ENCODE assay signal across 8 cellular contexts in the genomic region with DNA sequence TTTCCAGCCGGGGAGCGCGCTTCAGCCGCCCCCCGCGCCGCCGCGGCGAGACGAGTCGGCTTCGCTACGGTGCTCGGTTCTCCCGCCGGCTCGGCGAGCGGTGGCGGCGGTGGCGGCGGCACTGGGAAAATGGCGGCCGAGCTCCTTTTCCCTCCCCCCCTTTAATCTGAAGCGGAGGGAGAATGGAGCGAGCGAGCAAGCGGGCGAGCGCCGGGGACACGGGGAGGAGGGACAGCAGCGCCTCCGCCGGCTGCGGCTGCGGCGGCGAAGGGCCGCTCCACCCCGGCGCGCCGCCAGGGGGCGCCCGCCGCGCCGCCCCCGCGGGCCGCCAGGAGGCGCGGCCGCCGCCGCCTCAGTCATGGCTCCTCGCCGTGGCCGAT. TPM values are rescaled to one million over a fixed set of nuclear protein-coding genes. Genes with fewer than 3 reads are reported as not detected.
DNase-seq lines count a peak whose midpoint lies in the region; ATAC-seq and TF ChIP-seq lines count a peak whose summit lies in the region.

A gene with protein sequence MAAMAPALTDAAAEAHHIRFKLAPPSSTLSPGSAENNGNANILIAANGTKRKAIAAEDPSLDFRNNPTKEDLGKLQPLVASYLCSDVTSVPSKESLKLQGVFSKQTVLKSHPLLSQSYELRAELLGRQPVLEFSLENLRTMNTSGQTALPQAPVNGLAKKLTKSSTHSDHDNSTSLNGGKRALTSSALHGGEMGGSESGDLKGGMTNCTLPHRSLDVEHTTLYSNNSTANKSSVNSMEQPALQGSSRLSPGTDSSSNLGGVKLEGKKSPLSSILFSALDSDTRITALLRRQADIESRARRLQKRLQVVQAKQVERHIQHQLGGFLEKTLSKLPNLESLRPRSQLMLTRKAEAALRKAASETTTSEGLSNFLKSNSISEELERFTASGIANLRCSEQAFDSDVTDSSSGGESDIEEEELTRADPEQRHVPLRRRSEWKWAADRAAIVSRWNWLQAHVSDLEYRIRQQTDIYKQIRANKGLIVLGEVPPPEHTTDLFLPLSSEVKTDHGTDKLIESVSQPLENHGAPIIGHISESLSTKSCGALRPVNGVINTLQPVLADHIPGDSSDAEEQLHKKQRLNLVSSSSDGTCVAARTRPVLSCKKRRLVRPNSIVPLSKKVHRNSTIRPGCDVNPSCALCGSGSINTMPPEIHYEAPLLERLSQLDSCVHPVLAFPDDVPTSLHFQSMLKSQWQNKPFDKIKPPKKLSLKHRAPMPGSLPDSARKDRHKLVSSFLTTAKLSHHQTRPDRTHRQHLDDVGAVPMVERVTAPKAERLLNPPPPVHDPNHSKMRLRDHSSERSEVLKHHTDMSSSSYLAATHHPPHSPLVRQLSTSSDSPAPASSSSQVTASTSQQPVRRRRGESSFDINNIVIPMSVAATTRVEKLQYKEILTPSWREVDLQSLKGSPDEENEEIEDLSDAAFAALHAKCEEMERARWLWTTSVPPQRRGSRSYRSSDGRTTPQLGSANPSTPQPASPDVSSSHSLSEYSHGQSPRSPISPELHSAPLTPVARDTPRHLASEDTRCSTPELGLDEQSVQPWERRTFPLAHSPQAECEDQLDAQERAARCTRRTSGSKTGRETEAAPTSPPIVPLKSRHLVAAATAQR (N-terminal part only) (minus strand): TSS at position 184 of the 380 bp plus-strand sequence. CDS start 21,286 bp downstream, outside the sequence.

- H2AFZ ChIP-seq in OCI-LY1 (ENCODE audit: low read length) = no peak within 1 kb of the TSS

- under 1% methylated on average over 62 of the region's 62 CpGs for WGBS in HUES64

- TF ChIP-seq CTCF in OCI-LY1 (IDR thresholded peaks at IDR 0.05; ENCODE audit: low read length) (peak; percentile 31), epithelial cell of proximal tubule (conservative IDR thresholded peaks at IDR 0.05; ENCODE audit: low read depth, low read length) (peak; percentile 33)

- peak; percentile 99 for DNase-seq in D341Med (ENCODE audit: low spot score)
- DNase-seq in activated T-cell treated with anti-CD3 and anti-CD28 coated beads for 48 hours (ENCODE audit: low read depth) = peak; percentile 89
- DNase-seq in epithelial cell of proximal tubule (ENCODE audit: low read depth) = no peak
- DNase-seq in stimulated activated CD8-positive, alpha-beta memory T cell treated with anti-CD3 and anti-CD28 coated beads, Interleukin-7, amount 100 ng/mL, for 1 hour (ENCODE audit: low read depth in 2 of 2) = peak; percentile 58 to 74

- ATAC-seq in GM21390 (IDR thresholded peaks at IDR 0.05; ENCODE audit: unreplicated experiment) = peak; percentile 57

- H3K27ac ChIP-seq in HUES64 (ENCODE audit: low read depth, low read length) (peak within 1 kb of the TSS; percentile 99), OCI-LY1 (ENCODE audit: low read depth, low read length, poor library complexity, severe bottlenecking) (peak within 1 kb of the TSS; percentile 94)

- H3K36me3 ChIP-seq in HUES64 (ENCODE audit: insufficient read depth, low read length) (no peaks in the 10 kb centered on the region), OCI-LY1 (ENCODE audit: insufficient read depth, low read length) (peaks cover 8% of the 10 kb centered on the region; the same call in 1 of the 2 replicates), mucosa of stomach (ENCODE audit: control insufficient read depth, insufficient read depth, low read length) (no peaks in the 10 kb centered on the region)

- H3F3A ChIP-seq in OCI-LY1 (ENCODE audit: insufficient read depth, low read length) = peaks cover 13% of the 10 kb centered on the region

- peak within 1 kb of the TSS; percentile 98 for H3K4me2 ChIP-seq in OCI-LY1 (ENCODE audit: low read length)

- no peaks in the 10 kb centered on the region for H3K27me3 ChIP-seq in HUES64 (ENCODE audit: insufficient read depth, low read length)
- H3K27me3 ChIP-seq in OCI-LY1 (ENCODE audit: insufficient read depth, low read length) = no peaks in the 10 kb centered on the region
- H3K27me3 ChIP-seq in mucosa of stomach (ENCODE audit: control insufficient read depth, insufficient read depth, low read length) = no peaks in the 10 kb centered on the region

- H3K4me1 ChIP-seq in HUES64 (ENCODE audit: insufficient read depth, low read length) = peaks cover 36% of the 10 kb centered on the region
- H3K4me1 ChIP-seq in OCI-LY1 (ENCODE audit: insufficient read depth, low read length, severe bottlenecking) = peaks cover 52% of the 10 kb centered on the region
- peaks cover 37% of the 10 kb centered on the region for H3K4me1 ChIP-seq in mucosa of stomach (ENCODE audit: control insufficient read depth, insufficient read depth, low read length)

- no peaks in the 10 kb centered on the region for H3K9me2 ChIP-seq in OCI-LY1 (ENCODE audit: low read depth, low read length)

- H4K20me1 ChIP-seq in OCI-LY1 (ENCODE audit: insufficient read depth, low read length) = no peaks in the 10 kb centered on the region; the same call in 1 of the 2 replicates

- H3K9ac ChIP-seq in HUES64 (ENCODE audit: low read depth, low read length) = peak within 1 kb of the TSS; percentile 98
- peak within 1 kb of the TSS; percentile 100 for H3K9ac ChIP-seq in OCI-LY1 (ENCODE audit: low read length)
- peak within 1 kb of the TSS; percentile 97 for H3K9ac ChIP-seq in mucosa of stomach (ENCODE audit: low read length)

- peak within 1 kb of the TSS; percentile 90 for H3K4me3 ChIP-seq in HUES64 (ENCODE audit: low read length)
- H3K4me3 ChIP-seq in OCI-LY1 (ENCODE audit: low read depth, low read length, poor library complexity, severe bottlenecking) = peak within 1 kb of the TSS; percentile 100
- H3K4me3 ChIP-seq in epithelial cell of proximal tubule (ENCODE audit: low read depth, low read length) = peak within 1 kb of the TSS; percentile 84
- H3K4me3 ChIP-seq in mucosa of stomach (ENCODE audit: low read length) = peak within 1 kb of the TSS; percentile 80

- peaks cover 4% of the 10 kb centered on the region; the same call in 1 of the 2 replicates for H3K9me3 ChIP-seq in HUES64 (ENCODE audit: insufficient read depth, low read depth, low read length)
- H3K9me3 ChIP-seq in OCI-LY1 (ENCODE audit: low read length) = no peaks in the 10 kb centered on the region
- no peaks in the 10 kb centered on the region for H3K9me3 ChIP-seq in mucosa of stomach (ENCODE audit: control insufficient read depth, low read length)

- H3K79me2 ChIP-seq in OCI-LY1 (ENCODE audit: insufficient read depth, low read length) = peaks cover 50% of the 10 kb centered on the region

RNA-seq across cellular contexts. Expression of the gene that starts here (rescaled TPM):
- 30.6 TPM for polyA plus RNA-seq in HUES64 (2013, experiment 1 of 2)
- polyA plus RNA-seq in HUES64 (2013, experiment 2 of 2) = 31.4 TPM
- total RNA-seq in epithelial cell of proximal tubule = 21.1 and 33.2 TPM in 2 replicates
